Comparison of ENCODE assay signal across 1 cellular context in genomic region chr3:194688946-194689345, GRCh38.
TF ChIP-seq lines count a peak whose summit lies in the region.

No MANE protein-coding gene starts in this region.

TF ChIP-seq in GM23338, 12 proteins besides CTCF, POLR2A, EP300 and RAD21 (continued from another document):
- TF ChIP-seq REST (IDR thresholded peaks at IDR 0.05; ENCODE audit: unreplicated experiment) (no peak), ZNF462 (CRISPR knock-in tag; IDR thresholded peaks at IDR 0.05) (no peak), NANOG (IDR thresholded peaks at IDR 0.05; ENCODE audit: borderline replicate concordance) (no peak), ZNF331 (CRISPR knock-in tag; IDR thresholded peaks at IDR 0.05; ENCODE audit: low read depth) (no peak), POLR2AphosphoS5 (IDR thresholded peaks at IDR 0.05; ENCODE audit: low read depth) (no peak), ETS1 (IDR thresholded peaks at IDR 0.05) (no peak), ZNF114 (CRISPR knock-in tag; IDR thresholded peaks at IDR 0.05) (no peak)
